Comparison of ENCODE assay signal across 19 cellular contexts in the genomic region with DNA sequence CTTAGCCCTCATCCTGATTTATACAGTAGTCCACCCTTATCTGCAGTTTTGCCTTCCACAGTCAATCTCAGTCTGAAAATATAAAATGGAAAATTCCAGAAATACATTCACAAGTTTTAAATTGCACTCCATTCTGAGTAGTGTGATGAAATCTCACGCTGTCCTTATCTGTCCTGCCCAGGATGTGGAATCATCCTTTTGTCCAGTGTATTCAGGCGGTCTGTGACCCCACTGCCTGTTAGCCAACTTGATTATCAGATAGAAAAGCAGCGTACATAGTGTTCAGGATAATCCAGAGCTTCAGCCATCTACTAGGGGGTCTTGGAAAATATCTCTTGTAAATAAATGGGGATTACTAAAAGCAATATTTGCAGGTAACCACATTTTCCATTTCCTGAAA.
"Had no signal": no experiment of that assay in that cellular context is flagged by ENCODE, and none has a peak within 500 bp of the region (broad histone marks: within the 10 kb centered on the region; RNA-seq: fewer than 3 reads in every experiment).

No MANE protein-coding gene starts in this region.

- DNase-seq: colonic mucosa; dermis blood vessel endothelial cell; foreskin fibroblast; immature natural killer cell; mesendoderm; naive B cell; occipital lobe; pancreas; right cardiac atrium; stimulated activated CD4-positive, alpha-beta T cell treated with anti-CD3 and anti-CD28 coated beads, Interleukin-4, amount 100 ng/mL, for 1 hour; stimulated activated CD8-positive, alpha-beta memory T cell treated with anti-CD3 and anti-CD28 coated beads, Interleukin-4, amount 100 ng/mL, for 48 hours; stimulated activated naive CD8-positive, alpha-beta T cell treated with anti-CD3 and anti-CD28 coated beads, Interleukin-15, Interleukin-2, amounts not matched to agents 100 U/mL and 50 U/mL, for 24 hours; thyroid gland; uterus had no signal

- H3K4me1 ChIP-seq: colonic mucosa, gastroesophageal sphincter, pancreas, suprapubic skin, thyroid gland, uterus had no signal

- H3K27me3 ChIP-seq: colonic mucosa, gastroesophageal sphincter, pancreas, suprapubic skin, thyroid gland, uterus had no signal

- H3K36me3 ChIP-seq: colonic mucosa, gastroesophageal sphincter, pancreas, suprapubic skin, thyroid gland, uterus had no signal

- H3K9me3 ChIP-seq: colonic mucosa, gastroesophageal sphincter, pancreas, suprapubic skin, thyroid gland, uterus had no signal

- H3K4me2 ChIP-seq: smooth muscle cell had no signal

- H3K4me3 ChIP-seq: colonic mucosa, gastroesophageal sphincter, pancreas, smooth muscle cell, suprapubic skin, thyroid gland, uterus had no signal

- FAIRE-seq: endothelial cell of umbilical vein, pancreas had no signal

- H3K27ac ChIP-seq: colonic mucosa, gastroesophageal sphincter, pancreas, suprapubic skin, thyroid gland, uterus had no signal

- ATAC-seq: gastroesophageal sphincter; pancreas; right cardiac atrium; stimulated activated effector memory CD8-positive, alpha-beta T cell treated with anti-CD3 and anti-CD28 coated beads, Interleukin-12 subunit alpha, Interleukin-12 subunit beta, amount 100 ng/mL, for 72 hours; stimulated activated naive CD8-positive, alpha-beta T cell treated with anti-CD3 and anti-CD28 coated beads, Interleukin-15, Interleukin-2, amounts not matched to agents 100 U/mL and 50 U/mL, for 24 hours had no signal
